11 cellular contexts compared by ENCODE assay signal in the genomic region with DNA sequence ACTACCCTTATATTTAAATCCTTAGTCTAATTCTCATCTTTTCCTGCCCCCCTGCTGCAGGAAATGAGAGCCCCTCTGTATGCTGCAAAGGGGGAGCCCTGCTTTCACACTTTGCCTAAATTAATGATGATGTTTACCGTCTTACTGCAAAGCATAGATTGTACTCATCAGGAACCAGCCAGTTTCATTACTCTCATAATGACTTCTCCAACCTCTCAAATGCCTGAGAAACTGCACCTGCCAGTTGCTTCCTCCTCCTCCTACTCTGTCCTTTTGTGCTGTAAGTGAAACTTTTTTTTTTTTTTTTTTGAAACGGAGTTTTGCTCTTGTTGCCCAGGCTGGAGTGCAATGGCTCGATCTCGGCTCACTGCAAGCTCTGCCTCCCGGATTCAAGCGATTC.
DNase-seq lines count a peak whose midpoint lies in the region; ATAC-seq, FAIRE-seq and TF ChIP-seq lines count a peak whose summit lies in the region.
"Had no signal": no experiment of that assay in that cellular context is flagged by ENCODE, and none has a peak within 500 bp of the region (broad histone marks: within the 10 kb centered on the region; RNA-seq: fewer than 3 reads in every experiment).

No MANE protein-coding gene starts in this region.

- H3K56ac ChIP-seq in H1 (replicated peaks; ENCODE audit: insufficient read length, low read depth, low read length), result no peak overlapping the region

- H3K27ac ChIP-seq in H1 (ENCODE audit: low read depth, low read length) (no peak overlapping the region), adrenal gland (no peak overlapping the region)
- H3K27ac ChIP-seq: ovary had no signal

- DNase-seq in H1 (ENCODE audit: low read depth in 1 of 2, low spot score in 2 of 2) (no peak), COLO829 (ENCODE audit: low spot score) (no peak), GM12892 (ENCODE audit: insufficient read length) (no peak), GOT3 (lab: John Stamatoyannopoulos, UW) (no peak), adrenal gland (no peak)
- DNase-seq: NCI-H345, ovary had no signal

- no peak for TF ChIP-seq EP300 in H1 (IDR thresholded peaks at IDR 0.05; ENCODE audit: borderline replicate concordance in 1 of 2, low read depth in 2 of 2, low read length in 2 of 2)

- TF ChIP-seq RAD21 in H1 (IDR thresholded peaks at IDR 0.05 in 1 of 2, conservative IDR thresholded peaks at IDR 0.05 in 1 of 2; ENCODE audit: low read depth in 2 of 2, low read length in 2 of 2), result no peak

- H2BK20ac ChIP-seq in H1 (ENCODE audit: low read length), result no peak overlapping the region

- H3K9ac ChIP-seq in H1 (replicated peaks in 1 of 4; ENCODE audit: extremely low read depth in 1 of 4, low read depth in 3 of 4, low read length in 3 of 4), result no peak overlapping the region

- no peaks in the 10 kb centered on the region for H3K79me2 ChIP-seq in H1 (ENCODE audit: control insufficient read depth in 1 of 2, insufficient read depth in 2 of 2, low read length in 2 of 2)

- H3K23me2 ChIP-seq in H1 (ENCODE audit: low read depth, low read length), result no peaks in the 10 kb centered on the region

- TF ChIP-seq POLR2A in H1 (IDR thresholded peaks at IDR 0.05; ENCODE audit: control extremely low read depth in 1 of 2, low read depth in 2 of 2, low read length in 2 of 2), result no peak
- no peak for TF ChIP-seq POLR2A in GM12892 (IDR thresholded peaks at IDR 0.05; ENCODE audit: low read depth, low read length)
- no peak for TF ChIP-seq POLR2A in adrenal gland (IDR thresholded peaks at IDR 0.05)

- H3K4me3 ChIP-seq in H1 (ENCODE audit: extremely low read depth in 1 of 4, insufficient read depth in 2 of 4, low read depth in 3 of 4, low read length in 4 of 4), result no peak overlapping the region
- H3K4me3 ChIP-seq in adrenal gland, result no peak overlapping the region
- H3K4me3 ChIP-seq: ovary had no signal

- CTCF ChIA-PET in H1 (lab: Charles Lee; ENCODE audit: partially characterized antibody), result interaction anchor here (0.6 kb wide), 1 partner anchor 402 kb away, joined by 3 read pairs; no protein-coding TSS in a partner anchor

- no peak overlapping the region for H2BK120ac ChIP-seq in H1 (replicated peaks; ENCODE audit: low read depth, low read length)

- no peak overlapping the region for H3K4me2 ChIP-seq in H1 (ENCODE audit: insufficient read depth in 1 of 2, low read depth in 2 of 2, low read length in 2 of 2)

- H3K18ac ChIP-seq in H1 (ENCODE audit: extremely low read depth, low read length), result no peak overlapping the region

- H3K14ac ChIP-seq in H1 (ENCODE audit: insufficient read length), result no peak overlapping the region

- POLR2A ChIA-PET in H1 (lab: Charles Lee; ENCODE audit: partially characterized antibody), result interaction anchor here (0.7 to 3.0 kb wide), 2 partner anchors 12 to 618 kb away, joined by 3 to 10 read pairs; no protein-coding TSS in a partner anchor

- H2AK5ac ChIP-seq in H1 (ENCODE audit: low read depth, low read length), result no peak overlapping the region

- H2BK15ac ChIP-seq in H1 (ENCODE audit: low read length), result no peak overlapping the region

- H3K79me1 ChIP-seq in H1 (ENCODE audit: low read depth, low read length), result no peaks in the 10 kb centered on the region

- H3K9me3 ChIP-seq in H1 (ENCODE audit: insufficient read depth in 2 of 2, low read depth in 1 of 2, low read length in 1 of 2), result no peaks in the 10 kb centered on the region
- H3K9me3 ChIP-seq in adrenal gland (replicated peaks in 1 of 3), result no peaks in the 10 kb centered on the region
- H3K9me3 ChIP-seq: ovary had no signal

- no peak overlapping the region for H2AFZ ChIP-seq in H1 (ENCODE audit: low read length)

- no peak overlapping the region for H4K5ac ChIP-seq in H1 (ENCODE audit: insufficient read length, low read depth, low read length)

- no peak overlapping the region for H3K4ac ChIP-seq in H1 (replicated peaks; ENCODE audit: insufficient read length, low read depth, low read length)

- intact Hi-C loops in adrenal gland (cut with DNase I), result no loop called here

- H2BK12ac ChIP-seq in H1 (ENCODE audit: low read depth, low read length), result peak overlapping the region; percentile 55; the same call in 1 of the 2 replicates

- H4K20me1 ChIP-seq in H1 (replicated peaks in 1 of 2; ENCODE audit: control insufficient read depth in 1 of 2, insufficient read depth in 2 of 2, low read length in 2 of 2), result no peaks in the 10 kb centered on the region

- FAIRE-seq in H1 (lab: Jason Lieb, UNC), result no peak
- no peak for FAIRE-seq in GM12892 (lab: Jason Lieb, UNC)
- FAIRE-seq: GM12891 had no signal

- H3K36me3 ChIP-seq in H1 (ENCODE audit: control insufficient read depth in 2 of 4, insufficient read depth in 4 of 4, low read length in 3 of 4) (no peaks in the 10 kb centered on the region), adrenal gland (replicated peaks in 1 of 2) (no peaks in the 10 kb centered on the region)
- H3K36me3 ChIP-seq: ovary had no signal

- H3K23ac ChIP-seq in H1 (ENCODE audit: insufficient read length), result no peak overlapping the region

- WGBS in H1 (ENCODE audit: extremely low coverage in 1 of 2, insufficient coverage in 1 of 2, insufficient read length in 1 of 2, insufficient replicate concordance in 2 of 2, low coverage in 1 of 2, low lambda C conversion rate in 2 of 2, missing lambda C conversion rate in 1 of 2), 2 experiments, result 93% methylated on average over 5 of the region's 6 CpGs; no CpG with 5 or more reads in 1 of the 2 experiments
- 67 to 74% (median 70%) methylated on average over 6 of the region's 6 CpGs for WGBS in adrenal gland, 4 donors

- ATAC-seq in GM18868 (IDR thresholded peaks at IDR 0.05; ENCODE audit: unreplicated experiment) (peak; percentile 80), GM21717 (IDR thresholded peaks at IDR 0.05; ENCODE audit: unreplicated experiment) (peak; percentile 88), HG03558 (IDR thresholded peaks at IDR 0.05; ENCODE audit: extremely low read depth, unreplicated experiment) (peak; percentile 58)

- no peak overlapping the region for H4K91ac ChIP-seq in H1 (replicated peaks; ENCODE audit: insufficient read length, low read length)

- no peak overlapping the region for H4K8ac ChIP-seq in H1 (ENCODE audit: extremely low read depth, insufficient read depth, low read length)

- H3K4me1 ChIP-seq in H1 (replicated peaks in 1 of 4; ENCODE audit: control insufficient read depth in 3 of 4, insufficient read depth in 4 of 4, low read length in 3 of 4), result peaks cover 0 to 18% (median 17%) of the 10 kb centered on the region in 4 experiments; a peak in 6 of 7 replicates
- H3K4me1 ChIP-seq in adrenal gland (replicated peaks in 1 of 2), result peaks cover 0 to 13% of the 10 kb centered on the region in 2 donors

- H3K27me3 ChIP-seq in H1 (replicated peaks in 1 of 4; ENCODE audit: control insufficient read depth in 3 of 4, extremely low read depth in 1 of 4, insufficient read depth in 3 of 4, low read length in 3 of 4) (no peaks in the 10 kb centered on the region), adrenal gland (no peaks in the 10 kb centered on the region)
- H3K27me3 ChIP-seq: ovary had no signal

- peak overlapping the region; percentile 41; the same call in 1 of the 2 replicates for H2BK5ac ChIP-seq in H1 (ENCODE audit: low read depth, low read length)

- no peak for TF ChIP-seq CTCF in H1 (IDR thresholded peaks at IDR 0.05; ENCODE audit: control extremely low read depth in 1 of 3, insufficient read depth in 1 of 3, low read depth in 1 of 3, low read length in 3 of 3)
- TF ChIP-seq CTCF in adrenal gland (IDR thresholded peaks at IDR 0.05), result no peak

TF ChIP-seq in H1, 55 proteins besides CTCF, POLR2A, EP300 and RAD21 (continues in another document):
- TF ChIP-seq BRCA1 (IDR thresholded peaks at IDR 0.05; ENCODE audit: low read depth, low read length), result no peak
